ENCODE assay signal across 1 cellular context in the genomic region with DNA sequence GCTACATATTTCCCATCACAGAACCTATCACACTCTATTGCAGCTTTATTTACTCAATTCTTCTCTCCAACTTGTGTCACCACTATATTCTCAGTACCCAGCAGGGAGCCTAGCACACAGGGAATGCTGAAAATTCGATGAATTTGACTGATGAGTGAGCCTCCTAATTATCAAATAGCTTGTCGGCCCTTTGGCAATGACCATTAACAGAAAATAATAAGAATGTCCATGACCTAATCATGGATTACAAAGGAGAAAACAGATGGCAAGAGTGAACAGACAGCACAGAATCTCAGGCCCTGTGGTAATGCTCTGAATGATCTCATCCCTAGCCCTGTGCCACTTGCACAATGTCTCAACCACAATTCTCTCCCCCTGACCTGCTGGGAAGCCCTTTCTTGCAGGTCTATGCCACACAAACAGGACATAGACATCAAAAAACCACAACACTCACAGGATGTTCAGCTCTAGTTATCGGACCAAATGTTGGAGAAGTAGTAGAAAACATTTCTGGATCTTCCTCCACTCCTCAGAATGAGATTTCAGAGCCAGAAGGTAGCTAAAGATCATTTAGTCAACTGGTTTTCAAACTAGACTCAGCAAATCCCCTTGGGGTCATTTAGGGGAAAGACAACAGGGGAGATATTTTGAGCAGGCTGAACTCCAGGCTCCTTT.
TF ChIP-seq lines count a peak whose summit lies in the region.

No MANE protein-coding gene starts in this region.

TF ChIP-seq in HEK293, 187 proteins besides CTCF, POLR2A, EP300 and RAD21 (continued from another document):
- TF ChIP-seq, protein P1, sequence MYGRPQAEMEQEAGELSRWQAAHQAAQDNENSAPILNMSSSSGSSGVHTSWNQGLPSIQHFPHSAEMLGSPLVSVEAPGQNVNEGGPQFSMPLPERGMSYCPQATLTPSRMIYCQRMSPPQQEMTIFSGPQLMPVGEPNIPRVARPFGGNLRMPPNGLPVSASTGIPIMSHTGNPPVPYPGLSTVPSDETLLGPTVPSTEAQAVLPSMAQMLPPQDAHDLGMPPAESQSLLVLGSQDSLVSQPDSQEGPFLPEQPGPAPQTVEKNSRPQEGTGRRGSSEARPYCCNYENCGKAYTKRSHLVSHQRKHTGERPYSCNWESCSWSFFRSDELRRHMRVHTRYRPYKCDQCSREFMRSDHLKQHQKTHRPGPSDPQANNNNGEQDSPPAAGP (tag by site-specific recombination; IDR thresholded peaks at IDR 0.05): no peak
- TF ChIP-seq ZNF544 (tag by site-specific recombination; IDR thresholded peaks at IDR 0.05): no peak
- TF ChIP-seq ZNF169 (tag by site-specific recombination; IDR thresholded peaks at IDR 0.05): no peak
- no peak for TF ChIP-seq ZNF221 (tag by site-specific recombination; IDR thresholded peaks at IDR 0.05; ENCODE audit: borderline replicate concordance)
- TF ChIP-seq PRDM1 (tag by site-specific recombination; IDR thresholded peaks at IDR 0.05): peak; percentile 76
- no peak for TF ChIP-seq IKZF3 (tag by site-specific recombination; IDR thresholded peaks at IDR 0.05)
- TF ChIP-seq ZNF391 (tag by site-specific recombination; IDR thresholded peaks at IDR 0.05; ENCODE audit: borderline replicate concordance, low read depth): no peak
- TF ChIP-seq ZBTB11 (tag by site-specific recombination; conservative IDR thresholded peaks at IDR 0.05; ENCODE audit: low read depth): no peak
- TF ChIP-seq, protein P2, sequence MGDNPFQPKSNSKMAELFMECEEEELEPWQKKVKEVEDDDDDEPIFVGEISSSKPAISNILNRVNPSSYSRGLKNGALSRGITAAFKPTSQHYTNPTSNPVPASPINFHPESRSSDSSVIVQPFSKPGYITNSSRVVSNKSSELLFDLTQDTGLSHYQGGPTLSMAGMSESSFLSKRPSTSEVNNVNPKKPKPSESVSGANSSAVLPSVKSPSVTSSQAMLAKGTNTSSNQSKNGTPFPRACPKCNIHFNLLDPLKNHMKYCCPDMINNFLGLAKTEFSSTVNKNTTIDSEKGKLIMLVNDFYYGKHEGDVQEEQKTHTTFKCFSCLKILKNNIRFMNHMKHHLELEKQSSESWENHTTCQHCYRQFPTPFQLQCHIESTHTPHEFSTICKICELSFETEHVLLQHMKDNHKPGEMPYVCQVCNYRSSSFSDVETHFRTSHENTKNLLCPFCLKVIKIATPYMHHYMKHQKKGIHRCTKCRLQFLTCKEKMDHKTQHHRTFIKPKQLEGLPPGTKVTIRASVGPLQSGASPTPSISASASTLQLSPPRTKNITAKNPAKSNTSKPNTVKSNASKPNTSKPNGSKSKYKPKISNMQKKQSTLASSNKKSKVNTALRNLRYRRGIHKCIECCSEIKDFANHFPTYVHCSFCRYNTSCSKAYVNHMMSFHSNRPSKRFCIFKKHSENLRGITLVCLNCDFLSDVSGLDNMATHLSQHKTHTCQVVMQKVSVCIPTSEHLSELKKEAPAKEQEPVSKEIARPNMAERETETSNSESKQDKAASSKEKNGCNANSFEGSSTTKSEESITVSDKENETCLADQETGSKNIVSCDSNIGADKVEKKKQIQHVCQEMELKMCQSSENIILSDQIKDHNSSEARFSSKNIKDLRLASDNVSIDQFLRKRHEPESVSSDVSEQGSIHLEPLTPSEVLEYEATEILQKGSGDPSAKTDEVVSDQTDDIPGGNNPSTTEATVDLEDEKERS (tag by site-specific recombination; IDR thresholded peaks at IDR 0.05): no peak
